In the genomic region with DNA sequence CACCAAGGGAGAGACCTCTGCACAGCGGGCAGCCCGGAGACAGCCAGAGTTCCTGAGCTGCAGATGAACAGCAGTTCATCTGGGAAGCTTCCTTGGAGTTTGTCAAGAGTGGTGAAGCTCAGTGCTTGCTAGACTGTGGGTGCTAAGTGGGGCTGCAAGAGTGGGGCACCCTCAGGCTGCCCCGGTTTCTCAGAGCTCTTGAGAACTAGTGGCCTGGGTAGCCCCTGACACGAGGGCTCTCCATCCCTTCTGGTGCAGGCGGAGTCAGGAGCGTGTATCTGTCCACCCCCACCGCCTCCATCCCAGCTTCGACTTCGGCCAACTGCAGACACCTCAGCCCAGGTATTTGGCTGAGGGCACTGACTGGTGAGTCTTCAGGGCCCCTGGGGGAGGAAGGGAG, we compare ENCODE assay signal across 22 cellular contexts.
A peak's percentile ranks its signal among the peaks of the same experiment; 100 is the strongest.
DNase-seq lines count a peak whose midpoint lies in the region; ATAC-seq, FAIRE-seq and TF ChIP-seq lines count a peak whose summit lies in the region.
"Had no signal": no experiment of that assay in that cellular context is flagged by ENCODE, and none has a peak within 500 bp of the region (broad histone marks: within the 10 kb centered on the region; RNA-seq: fewer than 3 reads in every experiment).

No MANE protein-coding gene starts in this region.

- DNase-seq in activated CD8-positive, alpha-beta memory T cell treated with anti-CD3 and anti-CD28 coated beads, Interleukin-2, amount 50 U/mL, for 48 hours: peak; percentile 23
- no peak for DNase-seq in activated CD8-positive, alpha-beta memory T cell treated with anti-CD3 and anti-CD28 coated beads, Interleukin-2, amount 50 U/mL, for 4 hours
- DNase-seq in D341Med (ENCODE audit: low spot score) (peak; percentile 29), endothelial cell (ENCODE audit: low spot score) (no peak), MCF 10A (ENCODE audit: unreplicated experiment) (no peak), NCI-H524 treated with DMSO at 0.1 percent for 48 hours (lab: John Stamatoyannopoulos, UW) (no peak), GM19239 (ENCODE audit: insufficient read length, low spot score) (no peak)
- DNase-seq: Caco-2; CD4-positive, CD25-positive, alpha-beta regulatory T cell; CD8-positive, alpha-beta T cell; DMS 273 treated with DMSO at 0.1 percent for 48 hours; DMS79; EL; GDM1; HCEC 1CT had no signal

- BruUV-seq in MCF 10A (replicated peaks; lab: Mats Ljungman, UMichigan): no TSS peak

- H3K4me3 Mint-ChIP-seq in endothelial cell (ENCODE audit: unreplicated experiment) (peak overlapping the region; percentile 5), MCF 10A (ENCODE audit: unreplicated experiment) (no peak overlapping the region)
- no peak overlapping the region for H3K4me3 Mint-ChIP-seq in stimulated activated memory B cell treated with anti-CD40 and anti-IgM and Interleukin-4, amounts not matched to agents 10 μg/mL and 1 μg/mL and 100 μg/mL, for 72 hours
- H3K4me3 Mint-ChIP-seq: B cell; CD4-positive, CD25-positive, alpha-beta regulatory T cell; CD8-positive, alpha-beta T cell; GM23338 had no signal

- TF ChIP-seq CTCF in endothelial cell (IDR thresholded peaks at IDR 0.05; ENCODE audit: unreplicated experiment) (no peak), MCF 10A (IDR thresholded peaks at IDR 0.05; ENCODE audit: unreplicated experiment) (no peak)

- H3K4me1 Mint-ChIP-seq in endothelial cell (ENCODE audit: unreplicated experiment) (peaks cover 14% of the 10 kb centered on the region), MCF 10A (ENCODE audit: insufficient read depth, unreplicated experiment) (peaks cover 10% of the 10 kb centered on the region)
- no peaks in the 10 kb centered on the region for H3K4me1 Mint-ChIP-seq in stimulated activated memory B cell treated with anti-CD40 and anti-IgM and Interleukin-4, amounts not matched to agents 10 μg/mL and 1 μg/mL and 100 μg/mL, for 72 hours
- H3K4me1 Mint-ChIP-seq: B cell had no signal

- H3K36me3 Mint-ChIP-seq in endothelial cell (ENCODE audit: low read depth, unreplicated experiment) (no peaks in the 10 kb centered on the region), MCF 10A (ENCODE audit: insufficient read depth, unreplicated experiment) (peaks cover 10% of the 10 kb centered on the region)
- H3K36me3 Mint-ChIP-seq in stimulated activated memory B cell treated with anti-CD40 and anti-IgM and Interleukin-4, amounts not matched to agents 10 μg/mL and 1 μg/mL and 100 μg/mL, for 72 hours: no peaks in the 10 kb centered on the region
- H3K36me3 Mint-ChIP-seq: CD4-positive, CD25-positive, alpha-beta regulatory T cell; CD8-positive, alpha-beta T cell had no signal

- CTCF ChIA-PET in MCF 10A (lab: Yijun Ruan, JAX): interaction anchor here (0.5 kb wide), 1 partner anchor 294 kb away, joined by 3 read pairs; no protein-coding TSS in a partner anchor

- peak; percentile 13 for ATAC-seq in stimulated activated memory B cell treated with anti-CD40 and anti-IgM and Interleukin-4, amounts not matched to agents 10 μg/mL and 1 μg/mL and 100 μg/mL, for 72 hours
- ATAC-seq: CD8-positive, alpha-beta T cell; GM12878; GM23338 had no signal

- no peak for FAIRE-seq in GM19239 (lab: Jason Lieb, UNC)
- FAIRE-seq: A204.1, D721Med, GM12878, H54 had no signal

- peaks cover 2% of the 10 kb centered on the region for H3K27me3 Mint-ChIP-seq in endothelial cell (ENCODE audit: unreplicated experiment)
- peaks cover 34% of the 10 kb centered on the region for H3K27me3 Mint-ChIP-seq in stimulated activated memory B cell treated with anti-CD40 and anti-IgM and Interleukin-4, amounts not matched to agents 10 μg/mL and 1 μg/mL and 100 μg/mL, for 72 hours
- H3K27me3 Mint-ChIP-seq in MCF 10A (ENCODE audit: insufficient read depth, unreplicated experiment): no peaks in the 10 kb centered on the region

- H3K9me3 Mint-ChIP-seq in endothelial cell (ENCODE audit: unreplicated experiment) (no peaks in the 10 kb centered on the region), MCF 10A (ENCODE audit: unreplicated experiment) (no peaks in the 10 kb centered on the region)
- H3K9me3 Mint-ChIP-seq in stimulated activated memory B cell treated with anti-CD40 and anti-IgM and Interleukin-4, amounts not matched to agents 10 μg/mL and 1 μg/mL and 100 μg/mL, for 72 hours: no peaks in the 10 kb centered on the region
- H3K9me3 Mint-ChIP-seq: CD8-positive, alpha-beta T cell; GM23338 had no signal

- intact Hi-C loops in MCF 10A (cut with micrococcal nuclease): no loop called here

- H3K27ac Mint-ChIP-seq in endothelial cell (ENCODE audit: unreplicated experiment): no peak overlapping the region
- no peak overlapping the region for H3K27ac Mint-ChIP-seq in stimulated activated memory B cell treated with anti-CD40 and anti-IgM and Interleukin-4, amounts not matched to agents 10 μg/mL and 1 μg/mL and 100 μg/mL, for 72 hours
- no peak overlapping the region for H3K27ac Mint-ChIP-seq in MCF 10A (ENCODE audit: low read depth, unreplicated experiment)
- H3K27ac Mint-ChIP-seq: B cell; CD4-positive, CD25-positive, alpha-beta regulatory T cell; CD8-positive, alpha-beta T cell; GM23338 had no signal

- POLR2A ChIA-PET in MCF 10A (lab: Yijun Ruan, JAX): no interaction called here

Comparison
In these comparisons a context has a peak if more than half of its experiments do, and no peak if none do; other contexts are left out.
1. DNase-seq: peak in activated CD8-positive, alpha-beta memory T cell treated with anti-CD3 and anti-CD28 coated beads, Interleukin-2, amount 50 U/mL, for 48 hours (single experiment) and D341Med (single experiment); none in activated CD8-positive, alpha-beta memory T cell treated with anti-CD3 and anti-CD28 coated beads, Interleukin-2, amount 50 U/mL, for 4 hours (single experiment), endothelial cell (single experiment), MCF 10A (single experiment), NCI-H524 treated with DMSO at 0.1 percent for 48 hours (single experiment) and GM19239 (single experiment).